In genomic region chr3:50327943-50328691, GRCh38 we compare ENCODE assay signal across 8 cellular contexts. TPM values are rescaled to one million over a fixed set of nuclear protein-coding genes. Genes with fewer than 3 reads are reported as not detected.
DNase-seq lines count a peak whose midpoint lies in the region; ATAC-seq, FAIRE-seq and TF ChIP-seq lines count a peak whose summit lies in the region.

A gene with protein sequence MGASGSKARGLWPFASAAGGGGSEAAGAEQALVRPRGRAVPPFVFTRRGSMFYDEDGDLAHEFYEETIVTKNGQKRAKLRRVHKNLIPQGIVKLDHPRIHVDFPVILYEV (minus strand): TSS chr3:50328223. CDS start chr3:50328099, 124 bp downstream.

- no peak for TF ChIP-seq CTCF in left ventricle myocardium inferior (IDR thresholded peaks at IDR 0.05; ENCODE audit: borderline replicate concordance)
- TF ChIP-seq CTCF in psoas muscle (IDR thresholded peaks at IDR 0.05) = no peak

- DNase-seq in GM12892 (ENCODE audit: insufficient read length) (peak; percentile 98), NCI-H1694 (lab: John Stamatoyannopoulos, UW) (peak; percentile 64), amniotic stem cell (lab: John Stamatoyannopoulos, UW) (peak; percentile 96), left ventricle myocardium inferior (peak; percentile 97), psoas muscle (peak; percentile 98), urothelium cell line (ENCODE audit: low spot score) (peak; percentile 97)

- 1 to 2% (median 1%) methylated on average over 34 to 55 of the region's 55 CpGs for WGBS in psoas muscle, 3 donors

- H3K36me3 ChIP-seq in left ventricle myocardium inferior = peaks cover 55% of the 10 kb centered on the region
- H3K36me3 ChIP-seq in psoas muscle (ENCODE audit: insufficient read depth in 1 of 2, low read depth in 1 of 2) = peaks cover 3 to 60% of the 10 kb centered on the region in 2 donors

- H3K9me3 Mint-ChIP-seq in T-helper 1 cell treated with Interleukin-12 subunit alpha and Interleukin-12 subunit beta and Interleukin-4 antibody, amounts not matched to agents 30 μg/mL and 1 μg/mL, for 36 hours = no peaks in the 10 kb centered on the region

- peaks cover 22% of the 10 kb centered on the region for H3K36me3 Mint-ChIP-seq in T-helper 1 cell treated with Interleukin-12 subunit alpha and Interleukin-12 subunit beta and Interleukin-4 antibody, amounts not matched to agents 30 μg/mL and 1 μg/mL, for 36 hours (ENCODE audit: low read depth)

- ATAC-seq in HG02852 (IDR thresholded peaks at IDR 0.05; ENCODE audit: unreplicated experiment) (peak; percentile 94), psoas muscle (peak; percentile 92 to 94 (median 93))

- H3K27ac ChIP-seq in left ventricle myocardium inferior (replicated peaks) (peak within 1 kb of the TSS; percentile 89), psoas muscle (peak within 1 kb of the TSS; percentile 95)

- H3K9me3 ChIP-seq in left ventricle myocardium inferior (replicated peaks) = no peaks in the 10 kb centered on the region
- H3K9me3 ChIP-seq in psoas muscle = no peaks in the 10 kb centered on the region

- no peaks in the 10 kb centered on the region for H3K27me3 ChIP-seq in left ventricle myocardium inferior (ENCODE audit: low read depth)
- no peaks in the 10 kb centered on the region for H3K27me3 ChIP-seq in psoas muscle (ENCODE audit: insufficient read depth in 3 of 3, low read length in 2 of 3)

- FAIRE-seq in GM12892 (lab: Jason Lieb, UNC) = peak; percentile 99
- FAIRE-seq in urothelium cell line (lab: Jason Lieb, UNC) = peak; percentile 96

- TF ChIP-seq POLR2A in GM12892 (IDR thresholded peaks at IDR 0.05; ENCODE audit: low read depth, low read length) = peak; percentile 80

- H3K4me3 Mint-ChIP-seq in T-helper 1 cell treated with Interleukin-12 subunit alpha and Interleukin-12 subunit beta and Interleukin-4 antibody, amounts not matched to agents 30 μg/mL and 1 μg/mL, for 36 hours = peak within 1 kb of the TSS; percentile 92

- H3K4me3 ChIP-seq in left ventricle myocardium inferior (peak within 1 kb of the TSS; percentile 97), psoas muscle (peak within 1 kb of the TSS; percentile 100)

- peak within 1 kb of the TSS; percentile 88 for H3K27ac Mint-ChIP-seq in T-helper 1 cell treated with Interleukin-12 subunit alpha and Interleukin-12 subunit beta and Interleukin-4 antibody, amounts not matched to agents 30 μg/mL and 1 μg/mL, for 36 hours

- H3K4me1 Mint-ChIP-seq in T-helper 1 cell treated with Interleukin-12 subunit alpha and Interleukin-12 subunit beta and Interleukin-4 antibody, amounts not matched to agents 30 μg/mL and 1 μg/mL, for 36 hours (ENCODE audit: low read depth) = peaks cover 20% of the 10 kb centered on the region

- no peaks in the 10 kb centered on the region for H3K27me3 Mint-ChIP-seq in T-helper 1 cell treated with Interleukin-12 subunit alpha and Interleukin-12 subunit beta and Interleukin-4 antibody, amounts not matched to agents 30 μg/mL and 1 μg/mL, for 36 hours (ENCODE audit: low read depth)

- intact Hi-C loops in left ventricle myocardium inferior (cut with micrococcal nuclease) = no loop called here
- intact Hi-C loops in psoas muscle (cut with DNase I) = loop anchor here in 1 of 2 donors (2.0 to 5.0 kb wide), 2 partner anchors 66 to 133 kb away; no protein-coding TSS in a partner anchor

- H3K4me1 ChIP-seq in left ventricle myocardium inferior (peaks cover 83% of the 10 kb centered on the region), psoas muscle (peaks cover 31% of the 10 kb centered on the region)

RNA-seq across cellular contexts. Expression of the gene that starts here (rescaled TPM):
- polyA plus RNA-seq in GM12892 (2012; ENCODE audit: missing spikeins) = 17.0 TPM
- total RNA-seq in left ventricle myocardium inferior (32.9 TPM), psoas muscle (10 to 100 TPM; 31.5 to 43.6 (median 33.7) TPM)
- 100 to 1,000 TPM in 1 of 3 donors, 10 to 100 TPM in 2; 38.0 to 100 (median 84.9) TPM for polyA plus RNA-seq in psoas muscle

Comparison
In these comparisons a context has a peak if more than half of its experiments do, and no peak if none do; other contexts are left out.
1. Peak in every context shown above with its lines: DNase-seq, ATAC-seq, H3K4me3 ChIP-seq and H3K27ac ChIP-seq.